ENCODE assay signal across 39 cellular contexts in the genomic region with DNA sequence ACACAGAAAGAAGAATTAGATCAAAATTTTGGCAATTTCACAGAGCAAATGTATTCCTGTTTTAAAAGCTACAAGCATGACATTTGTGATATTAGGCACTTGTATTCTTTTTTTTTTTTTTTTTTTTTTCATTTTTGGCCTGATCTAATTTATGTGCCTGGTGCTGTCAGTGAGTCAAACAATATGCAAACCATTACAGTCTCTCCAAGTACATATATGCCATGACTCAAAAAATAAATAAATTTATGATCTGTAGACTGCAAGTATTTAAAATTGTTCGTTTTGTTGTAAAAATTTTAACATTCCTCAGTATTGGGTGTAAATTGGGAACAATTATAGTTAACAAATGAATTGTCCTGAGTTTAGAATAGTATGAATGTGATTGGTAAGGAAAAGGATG. TPM values are rescaled to one million over a fixed set of nuclear protein-coding genes. Genes with fewer than 3 reads are reported as not detected.
"Had no signal": no experiment of that assay in that cellular context is flagged by ENCODE, and none has a peak within 500 bp of the region (broad histone marks: within the 10 kb centered on the region; RNA-seq: fewer than 3 reads in every experiment).

No MANE protein-coding gene starts in this region.

- H3K4me2 ChIP-seq: KMS-11 had no signal

- H3K4me3 ChIP-seq: MG63 had no signal

- H3K27me3 ChIP-seq: MG63 had no signal

- DNase-seq: Karpas-422, Kasumi-1, MG63, MM.1S, MV-4-11, NCI-H1048, NCI-H1092, NCI-H1092 treated with DMSO at 0.1 percent for 48 hours, NCI-H1105, NCI-H1105 treated with DMSO at 0.1 percent for 48 hours, NCI-H1417, NCI-H1417 treated with DMSO at 0.1 percent for 48 hours, NCI-H1436, NCI-H1436 treated with DMSO at 0.1 percent for 48 hours, NCI-H146, NCI-H1694, NCI-H1694 treated with DMSO at 0.1 percent for 48 hours, NCI-H187, NCI-H187 treated with DMSO at 0.1 percent for 48 hours, NCI-H1930, NCI-H2029, NCI-H2029 treated with DMSO at 0.1 percent for 48 hours, NCI-H2081, NCI-H2081 treated with DMSO at 0.1 percent for 48 hours, NCI-H2107, NCI-H2171, NCI-H2171 treated with DMSO at 0.1 percent for 48 hours, NCI-H2227 treated with DMSO at 0.1 percent for 48 hours, NCI-H226, NCI-H345, NCI-H446, NCI-H446 treated with DMSO at 0.1 percent for 48 hours, NCI-H510A, NCI-H510A treated with DMSO at 0.1 percent for 48 hours had no signal

- H3K36me3 ChIP-seq: MG63 had no signal

- H3K9me3 ChIP-seq: MG63 had no signal

- H3K27ac ChIP-seq: KMS-11 had no signal

- H3K9ac ChIP-seq: KMS-11 had no signal

RNA-seq across cellular contexts. Expression of gene CDH9, which starts 51.4 kb away (rescaled TPM):
- total RNA-seq: LHCN-M2, M059J, MCF 10A, NCI-H460 had no signal
